Comparison of ENCODE assay signal across 8 cellular contexts in the genomic region with DNA sequence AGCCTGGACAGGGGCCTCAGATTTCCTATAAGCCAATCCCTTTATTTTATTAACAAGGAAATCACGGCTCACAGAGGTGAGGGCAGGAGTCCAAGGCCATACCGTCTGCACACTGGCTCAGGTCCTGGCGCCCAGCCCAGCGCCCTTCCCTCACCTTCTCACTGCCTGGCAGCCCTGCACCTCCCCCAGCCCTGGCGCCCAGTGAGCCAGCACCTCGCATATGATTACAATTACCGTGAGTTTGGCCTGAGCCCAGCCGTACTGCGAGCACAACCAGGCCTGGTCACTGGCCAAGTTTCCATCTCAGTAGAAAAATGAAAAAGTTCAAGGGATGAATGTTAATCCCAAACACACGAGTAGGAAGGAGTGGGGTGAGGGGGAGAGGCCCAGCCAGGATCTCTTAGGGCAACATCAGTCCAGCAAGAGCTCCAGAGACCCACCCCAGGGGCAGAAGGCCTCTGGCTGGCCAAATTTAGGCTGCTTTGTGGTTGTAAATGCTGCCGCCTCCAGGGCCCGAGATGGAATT.
DNase-seq lines count a peak whose midpoint lies in the region; ATAC-seq and TF ChIP-seq lines count a peak whose summit lies in the region.

No MANE protein-coding gene starts in this region.

- 50 to 77% (median 62%) methylated on average over 12 of the region's 12 CpGs for WGBS in spleen, 5 donors

- no peaks in the 10 kb centered on the region for H3K9me3 ChIP-seq in spleen

- peak overlapping the region; percentile 65 for H3K4me3 Mint-ChIP-seq in HFFc6
- no peak overlapping the region for H3K4me3 Mint-ChIP-seq in naive thymus-derived CD8-positive, alpha-beta T cell

- H3K27me3 Mint-ChIP-seq in HFFc6 (ENCODE audit: insufficient read depth), result no peaks in the 10 kb centered on the region; the same call in 1 of the 2 replicates
- H3K27me3 Mint-ChIP-seq in naive thymus-derived CD8-positive, alpha-beta T cell, result peaks cover 0 to 15% (median 4%) of the 10 kb centered on the region in 5 donors

- H3K4me1 Mint-ChIP-seq in HFFc6 (ENCODE audit: low read depth), result peaks cover 86% of the 10 kb centered on the region
- peaks cover 0 to 8% (median 3%) of the 10 kb centered on the region in 4 donors for H3K4me1 Mint-ChIP-seq in naive thymus-derived CD8-positive, alpha-beta T cell

- DNase-seq in HFFc6 (peak; percentile 83), amniotic stem cell (lab: John Stamatoyannopoulos, UW) (peak; percentile 83), hepatic stellate cell (ENCODE audit: low spot score) (peak; percentile 62), spleen (no peak), NCI-H146 treated with DMSO at 0.1 percent for 48 hours (lab: John Stamatoyannopoulos, UW; ENCODE audit: unreplicated experiment) (no peak), cortex of kidney (lab: John Stamatoyannopoulos, UW) (no peak), Kasumi-1 (lab: John Stamatoyannopoulos, UW) (no peak)
- no peak for DNase-seq in naive thymus-derived CD8-positive, alpha-beta T cell

- no peaks in the 10 kb centered on the region; the same call in 1 of the 2 replicates for H3K36me3 Mint-ChIP-seq in HFFc6 (ENCODE audit: low read depth)
- H3K36me3 Mint-ChIP-seq in naive thymus-derived CD8-positive, alpha-beta T cell, result no peaks in the 10 kb centered on the region

- no peak for TF ChIP-seq POLR2A in spleen (IDR thresholded peaks at IDR 0.05)

- TF ChIP-seq CTCF in HFFc6 (IDR thresholded peaks at IDR 0.05) (0 out of 2 replicates have a peak, but pooled peaks have one; percentile 21), spleen (IDR thresholded peaks at IDR 0.05 in 8 of 11, conservative IDR thresholded peaks at IDR 0.05 in 3 of 11) (no peak)

- H3K27me3 ChIP-seq in spleen (replicated peaks in 1 of 7), result peaks cover 0 to 13% (median 0%) of the 10 kb centered on the region in 7 donors

- H3K9me3 Mint-ChIP-seq in HFFc6, result no peaks in the 10 kb centered on the region
- H3K9me3 Mint-ChIP-seq in naive thymus-derived CD8-positive, alpha-beta T cell, result no peaks in the 10 kb centered on the region

- H3K4me1 ChIP-seq in spleen, result peaks cover 4 to 43% (median 26%) of the 10 kb centered on the region in 6 donors

- intact Hi-C loops in spleen (cut with DNase I; ENCODE audit: low total_unique reads), result no loop called here

- H3K27ac Mint-ChIP-seq in HFFc6, result peak overlapping the region; percentile 97
- H3K27ac Mint-ChIP-seq in naive thymus-derived CD8-positive, alpha-beta T cell, result peak overlapping the region in 1 of 10 donors; percentile 28

- H3K27ac ChIP-seq in spleen, result peak overlapping the region; percentile 35 to 83 (median 78)

- no peak overlapping the region for H3K4me3 ChIP-seq in spleen

- no peaks in the 10 kb centered on the region for H3K36me3 ChIP-seq in spleen

- POLR2A ChIA-PET in naive thymus-derived CD8-positive, alpha-beta T cell (lab: Charles Lee), result no interaction called here

- no peak for ATAC-seq in naive thymus-derived CD8-positive, alpha-beta T cell

Comparison
In these comparisons a context has a peak if more than half of its experiments do, and no peak if none do; other contexts are left out.
1. DNase-seq: peak in HFFc6 (single experiment), amniotic stem cell (single experiment) and hepatic stellate cell (single experiment); none in spleen (single experiment), NCI-H146 treated with DMSO at 0.1 percent for 48 hours (single experiment), cortex of kidney (single experiment), Kasumi-1 (0 of 2) and naive thymus-derived CD8-positive, alpha-beta T cell (0 of 10).